Comparison of ENCODE assay signal across 10 cellular contexts in genomic region chr5:108720416-108720815, GRCh38. TPM values are rescaled to one million over a fixed set of nuclear protein-coding genes. Genes with fewer than 3 reads are reported as not detected.
DNase-seq lines count a peak whose midpoint lies in the region; ATAC-seq and TF ChIP-seq lines count a peak whose summit lies in the region.
"Had no signal": no experiment of that assay in that cellular context is flagged by ENCODE, and none has a peak within 500 bp of the region (broad histone marks: within the 10 kb centered on the region; RNA-seq: fewer than 3 reads in every experiment).

No MANE protein-coding gene starts in this region.

- H3K79me2 ChIP-seq in mammary epithelial cell (ENCODE audit: insufficient read depth, low read length) = no peaks in the 10 kb centered on the region

- no peak overlapping the region for H3K27ac ChIP-seq in mammary epithelial cell (ENCODE audit: insufficient read depth, low read depth, low read length)
- H3K27ac ChIP-seq in upper lobe of left lung = no peak overlapping the region
- no peak overlapping the region for H3K27ac ChIP-seq in tibial nerve

- TF ChIP-seq POLR2A in upper lobe of left lung (IDR thresholded peaks at IDR 0.05) (no peak), tibial nerve (IDR thresholded peaks at IDR 0.05) (no peak)

- in situ Hi-C loops in mammary epithelial cell (cut with MboI; ENCODE audit: low sequenced_read_pairs in 2 of 2) = no loop called here

- TF ChIP-seq CTCF in mammary epithelial cell (conservative IDR thresholded peaks at IDR 0.05 in 1 of 2, IDR thresholded peaks at IDR 0.05 in 1 of 2; ENCODE audit: extremely low read depth in 1 of 2, insufficient read depth in 1 of 2, low read depth in 1 of 2, low read length in 2 of 2) (no peak), upper lobe of left lung (IDR thresholded peaks at IDR 0.05) (no peak), tibial nerve (IDR thresholded peaks at IDR 0.05) (no peak)

- DNase-seq in mammary epithelial cell (peak; percentile 35), upper lobe of left lung (no peak), NCI-H146 treated with DMSO at 0.1 percent for 48 hours (lab: John Stamatoyannopoulos, UW; ENCODE audit: unreplicated experiment) (no peak), NCI-H2081 treated with DMSO at 0.1 percent for 48 hours (lab: John Stamatoyannopoulos, UW) (no peak), tibial nerve (ENCODE audit: low spot score in 2 of 2) (no peak)
- DNase-seq: DMS53, Right ventricle myocardium superior had no signal

- H3K4me3 ChIP-seq in mammary epithelial cell (replicated peaks in 1 of 3; ENCODE audit: insufficient read depth in 1 of 3, low read depth in 2 of 3, low read length in 3 of 3) = no peak overlapping the region
- no peak overlapping the region for H3K4me3 ChIP-seq in upper lobe of left lung
- H3K4me3 ChIP-seq in tibial nerve = no peak overlapping the region

- dilution Hi-C loops in mammary epithelial cell (cut with HindIII; ENCODE audit: low sequenced_read_pairs) = no loop called here

- H3K4me1 ChIP-seq in mammary epithelial cell (ENCODE audit: insufficient read depth, low read length) (no peaks in the 10 kb centered on the region), upper lobe of left lung (no peaks in the 10 kb centered on the region), tibial nerve (no peaks in the 10 kb centered on the region)

- no peak for TF ChIP-seq EP300 in upper lobe of left lung (IDR thresholded peaks at IDR 0.05)
- no peak for TF ChIP-seq EP300 in tibial nerve (IDR thresholded peaks at IDR 0.05)

- H3K9ac ChIP-seq in mammary epithelial cell (ENCODE audit: insufficient read depth, low read length) = no peak overlapping the region

- intact Hi-C loops in mammary epithelial cell (cut with micrococcal nuclease) = no loop called here

- CTCF ChIA-PET in mammary epithelial cell (lab: Charles Lee; ENCODE audit: low non-redundant PET) = no interaction called here

- H4K20me1 ChIP-seq in mammary epithelial cell (ENCODE audit: insufficient read depth, low read length) = no peaks in the 10 kb centered on the region

- H2AFZ ChIP-seq in mammary epithelial cell (ENCODE audit: low read depth, low read length) = peak overlapping the region; percentile 1

- BruUV-seq in mammary epithelial cell (replicated peaks; lab: Mats Ljungman, UMichigan) = no TSS peak

- H3K9me3 ChIP-seq in mammary epithelial cell (replicated peaks; ENCODE audit: insufficient read depth, low read length) = no peaks in the 10 kb centered on the region
- H3K9me3 ChIP-seq in upper lobe of left lung = no peaks in the 10 kb centered on the region
- no peaks in the 10 kb centered on the region for H3K9me3 ChIP-seq in tibial nerve

- H3K36me3 ChIP-seq in mammary epithelial cell (ENCODE audit: insufficient read depth, low read length) (no peaks in the 10 kb centered on the region), upper lobe of left lung (no peaks in the 10 kb centered on the region), tibial nerve (no peaks in the 10 kb centered on the region)

- no peak overlapping the region for H3K4me2 ChIP-seq in mammary epithelial cell (ENCODE audit: insufficient read depth, low read depth, low read length)

- ATAC-seq in GM18508 (IDR thresholded peaks at IDR 0.05; ENCODE audit: insufficient read depth, unreplicated experiment) (peak; percentile 90), GM21423 (IDR thresholded peaks at IDR 0.05; ENCODE audit: unreplicated experiment) (peak; percentile 90), HG03175 (IDR thresholded peaks at IDR 0.05; ENCODE audit: unreplicated experiment) (peak; percentile 98), upper lobe of left lung (ENCODE audit: low FRiP score in 2 of 2) (no peak)

- H3K27me3 ChIP-seq in mammary epithelial cell (ENCODE audit: insufficient read depth, low read length) = no peaks in the 10 kb centered on the region
- no peaks in the 10 kb centered on the region for H3K27me3 ChIP-seq in upper lobe of left lung
- no peaks in the 10 kb centered on the region for H3K27me3 ChIP-seq in tibial nerve

RNA-seq across cellular contexts. Expression of gene FER, which starts 27.3 kb away (rescaled TPM):
- total RNA-seq in mammary epithelial cell (10 to 100 TPM; 41.3 to 61.5 TPM), upper lobe of left lung (10 to 100 TPM; 17.6 to 55.5 (median 27.9) TPM), tibial nerve (10 to 100 TPM; 28.5 to 50.9 (median 39.6) TPM)
- polyA plus RNA-seq in mammary epithelial cell = 9.5 TPM
- 35.0 TPM for polyA minus RNA-seq in mammary epithelial cell

Comparison
In these comparisons a context has a peak if more than half of its experiments do, and no peak if none do; other contexts are left out.
1. ATAC-seq: peak in GM18508 (single experiment), GM21423 (single experiment) and HG03175 (single experiment); none in upper lobe of left lung (0 of 2).